ENCODE assay signal across 15 cellular contexts in genomic region chr19:44623080-44623479, GRCh38. TPM values are rescaled to one million over a fixed set of nuclear protein-coding genes. Genes with fewer than 3 reads are reported as not detected.
DNase-seq lines count a peak whose midpoint lies in the region; ATAC-seq and TF ChIP-seq lines count a peak whose summit lies in the region.
"Had no signal": no experiment of that assay in that cellular context is flagged by ENCODE, and none has a peak within 500 bp of the region (broad histone marks: within the 10 kb centered on the region; RNA-seq: fewer than 3 reads in every experiment).

No MANE protein-coding gene starts in this region.

- TF ChIP-seq CTCF in mucosa of descending colon (IDR thresholded peaks at IDR 0.05), result no peak

- H3K4me3 ChIP-seq in mucosa of descending colon (no peak overlapping the region), H7 (ENCODE audit: insufficient read depth, low read depth, low read length) (no peak overlapping the region)
- H3K4me3 ChIP-seq: SJCRH30, tibial nerve had no signal

- H3K36me3 ChIP-seq in mucosa of descending colon (ENCODE audit: low read depth) (no peaks in the 10 kb centered on the region), H7 (replicated peaks; ENCODE audit: control insufficient read depth, insufficient read depth, low read length) (no peaks in the 10 kb centered on the region)
- H3K36me3 ChIP-seq: SJCRH30, tibial nerve had no signal

- no peaks in the 10 kb centered on the region for H3K9me3 ChIP-seq in mucosa of descending colon
- H3K9me3 ChIP-seq: SJCRH30 had no signal

- H3K4me1 ChIP-seq in mucosa of descending colon (ENCODE audit: low read depth), result no peaks in the 10 kb centered on the region

- intact Hi-C loops in mucosa of descending colon (cut with DNase I, micrococcal nuclease), result no loop called here

- no peaks in the 10 kb centered on the region for H3K27me3 ChIP-seq in H7 (ENCODE audit: control insufficient read depth, insufficient read depth, low read length)
- H3K27me3 ChIP-seq: SJCRH30, tibial nerve had no signal

- peak; percentile 56 for ATAC-seq in mucosa of descending colon

- DNase-seq in EH (ENCODE audit: low read depth) (peak; percentile 87), OCI-M1 (lab: John Stamatoyannopoulos, UW) (peak; percentile 53), fibroblast of peridontal ligament (ENCODE audit: extremely low read depth) (peak; percentile 58), mucosa of descending colon (no peak), NCI-H2029 treated with DMSO at 0.1 percent for 48 hours (lab: John Stamatoyannopoulos, UW) (no peak), H7 (no peak)
- DNase-seq in activated CD4-positive, alpha-beta T cell treated with anti-CD3 and anti-CD28 coated beads, Interleukin-2, amount 50 U/mL, for 4 hours, result no peak
- DNase-seq in stimulated activated CD4-positive, alpha-beta T cell treated with anti-CD3 and anti-CD28 coated beads, Interleukin-15, amount 100 ng/mL, for 24 hours, result no peak
- DNase-seq: activated CD4-positive, alpha-beta T cell treated with anti-CD3 and anti-CD28 coated beads for 48 hours; activated effector memory CD4-positive, alpha-beta T cell treated with anti-CD3 and anti-CD28 coated beads, Interleukin-2, amount 50 U/mL, for 16 hours; H9; midbrain; NCI-H524 treated with DMSO at 0.1 percent for 48 hours had no signal

RNA-seq across cellular contexts. Expression of gene IGSF23, which starts 9.7 kb away (rescaled TPM):
- total RNA-seq in mucosa of descending colon, result not detected
- not detected in 2 replicates for total RNA-seq in H7 (2014; rRNA removed; shearing (Covaris generic))
- total RNA-seq: H9, SJCRH30, tibial nerve had no signal

RNA-seq across cellular contexts. Expression of gene PVR, which starts 20.6 kb away (rescaled TPM):
- 10 to 100 TPM; 23.8 to 39.8 (median 26.7) TPM for total RNA-seq in mucosa of descending colon
- total RNA-seq in H7 (2014; rRNA removed; shearing (Covaris generic)), result 42.3 and 49.0 TPM in 2 replicates

RNA-seq across cellular contexts. Expression of gene CEACAM19, which starts 48.2 kb away (rescaled TPM):
- total RNA-seq in mucosa of descending colon, result 1 to 10 TPM; 5.8 to 8.0 (median 6.9) TPM
- 0.17 and 1.1 TPM in 2 replicates for total RNA-seq in H7 (2014; rRNA removed; shearing (Covaris generic))

Comparison
In these comparisons a context has a peak if more than half of its experiments do, and no peak if none do; other contexts are left out.
1. DNase-seq: peak in EH (single experiment), OCI-M1 (single experiment) and fibroblast of peridontal ligament (single experiment); none in mucosa of descending colon (0 of 3), NCI-H2029 treated with DMSO at 0.1 percent for 48 hours (single experiment), activated CD4-positive, alpha-beta T cell treated with anti-CD3 and anti-CD28 coated beads, Interleukin-2, amount 50 U/mL, for 4 hours (0 of 2), stimulated activated CD4-positive, alpha-beta T cell treated with anti-CD3 and anti-CD28 coated beads, Interleukin-15, amount 100 ng/mL, for 24 hours (single experiment) and H7 (single experiment).